In the genomic region with DNA sequence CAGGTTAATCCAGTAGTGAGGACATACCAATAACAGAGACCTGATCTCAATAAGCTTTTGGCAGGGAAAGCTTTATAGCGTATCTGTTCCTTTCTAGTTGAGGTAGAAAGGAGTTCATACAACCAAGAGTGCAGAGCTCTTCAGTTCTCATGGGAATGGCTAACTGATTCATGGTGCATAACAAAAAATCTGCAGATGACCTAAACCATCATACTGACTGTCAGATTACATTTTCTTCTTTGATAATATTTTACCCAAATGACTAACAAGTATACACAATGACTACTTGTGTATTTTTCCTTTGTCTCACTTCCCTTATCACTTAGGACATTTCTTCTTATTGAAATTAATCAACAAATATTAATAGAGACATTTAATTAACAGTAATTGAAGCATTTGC, we compare ENCODE assay signal across 1 cellular context.
A peak's percentile ranks its signal among the peaks of the same experiment; 100 is the strongest.
TF ChIP-seq lines count a peak whose summit lies in the region.

No MANE protein-coding gene starts in this region.

TF ChIP-seq in GM12878, 131 proteins besides CTCF, POLR2A, EP300 and RAD21 (continued from another document):
- TF ChIP-seq HSF1 (IDR thresholded peaks at IDR 0.05; ENCODE audit: low read depth, low read length) (no peak), ZBED1 (IDR thresholded peaks at IDR 0.05; ENCODE audit: borderline replicate concordance) (no peak), MYB (IDR thresholded peaks at IDR 0.05; ENCODE audit: borderline replicate concordance, low read depth, low read length) (no peak), NRF1 (conservative IDR thresholded peaks at IDR 0.05; ENCODE audit: low read depth, low read length) (no peak), NBN (IDR thresholded peaks at IDR 0.05) (no peak), IRF4 (IDR thresholded peaks at IDR 0.05; ENCODE audit: low read depth, low read length) (no peak), BCL11A (IDR thresholded peaks at IDR 0.05; ENCODE audit: low read depth, low read length) (0 out of 2 replicates have a peak, but pooled peaks have one; percentile 31), MEF2A (IDR thresholded peaks at IDR 0.05; ENCODE audit: insufficient read depth, low read depth, low read length) (no peak), WRNIP1 (IDR thresholded peaks at IDR 0.05; ENCODE audit: borderline replicate concordance, low read depth, low read length) (no peak), MTA3 (IDR thresholded peaks at IDR 0.05; ENCODE audit: borderline replicate concordance, low read length) (no peak), SUZ12 (IDR thresholded peaks at IDR 0.05; ENCODE audit: unreplicated experiment) (no peak), RCOR1 (conservative IDR thresholded peaks at IDR 0.05; ENCODE audit: low read depth, low read length) (no peak), SPI1 (IDR thresholded peaks at IDR 0.05; ENCODE audit: borderline replicate concordance, insufficient read depth, low read depth, low read length) (peak; percentile 40; the same call in 1 of the 2 replicates), STAT1 (conservative IDR thresholded peaks at IDR 0.05) (no peak), STAT3 (IDR thresholded peaks at IDR 0.05; ENCODE audit: low read depth, low read length) (no peak), REST (IDR thresholded peaks at IDR 0.05; ENCODE audit: low read depth, low read length) (no peak), CEBPB (IDR thresholded peaks at IDR 0.05; ENCODE audit: borderline replicate concordance in 1 of 2, low read depth in 2 of 2, low read length in 2 of 2) (no peak), SIX5 (IDR thresholded peaks at IDR 0.05; ENCODE audit: low read depth, low read length, severe bottlenecking) (no peak), TAF1 (IDR thresholded peaks at IDR 0.05; ENCODE audit: borderline replicate concordance, low read depth, low read length) (no peak), FOS (IDR thresholded peaks at IDR 0.05; ENCODE audit: borderline replicate concordance, extremely low read depth, insufficient read length) (no peak), HCFC1 (IDR thresholded peaks at IDR 0.05; ENCODE audit: low read length) (no peak), KDM1A (IDR thresholded peaks at IDR 0.05; ENCODE audit: borderline replicate concordance) (no peak), TBL1XR1 (IDR thresholded peaks at IDR 0.05; ENCODE audit: low read depth, low read length) (no peak), ASH2L (IDR thresholded peaks at IDR 0.05; ENCODE audit: borderline replicate concordance, low read depth) (no peak), SMAD5 (IDR thresholded peaks at IDR 0.05; ENCODE audit: low read depth) (no peak), E4F1 (IDR thresholded peaks at IDR 0.05; ENCODE audit: borderline replicate concordance, partially characterized antibody) (no peak), POU2F2 (IDR thresholded peaks at IDR 0.05; ENCODE audit: borderline replicate concordance, low read depth, low read length) (no peak), USF1 (IDR thresholded peaks at IDR 0.05; ENCODE audit: borderline replicate concordance, extremely low read length, insufficient read depth, low read depth, low read length) (no peak), MEF2B (IDR thresholded peaks at IDR 0.05; ENCODE audit: partially characterized antibody, poor library complexity, severe bottlenecking) (peak; percentile 58), TARDBP (IDR thresholded peaks at IDR 0.05; ENCODE audit: borderline replicate concordance) (no peak), CHD2 (IDR thresholded peaks at IDR 0.05; ENCODE audit: borderline replicate concordance, low read depth, low read length) (no peak), TCF3 (IDR thresholded peaks at IDR 0.05; ENCODE audit: borderline replicate concordance, insufficient read depth, low read depth, low read length) (no peak), NR2C2 (IDR thresholded peaks at IDR 0.05; ENCODE audit: borderline replicate concordance, control insufficient read depth, insufficient read length, low read depth) (no peak), SUPT20H (IDR thresholded peaks at IDR 0.05; ENCODE audit: borderline replicate concordance, control insufficient read depth, low read depth, low read length) (no peak), NFIC (IDR thresholded peaks at IDR 0.05; ENCODE audit: low read depth, low read length) (peak; percentile 69; the same call in 1 of the 2 replicates), LARP7 (IDR thresholded peaks at IDR 0.05) (no peak), YY1 (IDR thresholded peaks at IDR 0.05; ENCODE audit: low read depth, low read length) (no peak)
- TF ChIP-seq, protein P1, sequence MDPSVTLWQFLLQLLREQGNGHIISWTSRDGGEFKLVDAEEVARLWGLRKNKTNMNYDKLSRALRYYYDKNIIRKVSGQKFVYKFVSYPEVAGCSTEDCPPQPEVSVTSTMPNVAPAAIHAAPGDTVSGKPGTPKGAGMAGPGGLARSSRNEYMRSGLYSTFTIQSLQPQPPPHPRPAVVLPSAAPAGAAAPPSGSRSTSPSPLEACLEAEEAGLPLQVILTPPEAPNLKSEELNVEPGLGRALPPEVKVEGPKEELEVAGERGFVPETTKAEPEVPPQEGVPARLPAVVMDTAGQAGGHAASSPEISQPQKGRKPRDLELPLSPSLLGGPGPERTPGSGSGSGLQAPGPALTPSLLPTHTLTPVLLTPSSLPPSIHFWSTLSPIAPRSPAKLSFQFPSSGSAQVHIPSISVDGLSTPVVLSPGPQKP (IDR thresholded peaks at IDR 0.05; ENCODE audit: low read depth, low read length): no peak
- TF ChIP-seq, protein P2, sequence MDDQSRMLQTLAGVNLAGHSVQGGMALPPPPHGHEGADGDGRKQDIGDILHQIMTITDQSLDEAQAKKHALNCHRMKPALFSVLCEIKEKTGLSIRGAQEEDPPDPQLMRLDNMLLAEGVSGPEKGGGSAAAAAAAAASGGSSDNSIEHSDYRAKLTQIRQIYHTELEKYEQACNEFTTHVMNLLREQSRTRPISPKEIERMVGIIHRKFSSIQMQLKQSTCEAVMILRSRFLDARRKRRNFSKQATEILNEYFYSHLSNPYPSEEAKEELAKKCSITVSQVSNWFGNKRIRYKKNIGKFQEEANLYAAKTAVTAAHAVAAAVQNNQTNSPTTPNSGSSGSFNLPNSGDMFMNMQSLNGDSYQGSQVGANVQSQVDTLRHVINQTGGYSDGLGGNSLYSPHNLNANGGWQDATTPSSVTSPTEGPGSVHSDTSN (IDR thresholded peaks at IDR 0.05; ENCODE audit: insufficient replicate concordance, low read depth, low read length): no peak
- TF ChIP-seq, protein P3, sequence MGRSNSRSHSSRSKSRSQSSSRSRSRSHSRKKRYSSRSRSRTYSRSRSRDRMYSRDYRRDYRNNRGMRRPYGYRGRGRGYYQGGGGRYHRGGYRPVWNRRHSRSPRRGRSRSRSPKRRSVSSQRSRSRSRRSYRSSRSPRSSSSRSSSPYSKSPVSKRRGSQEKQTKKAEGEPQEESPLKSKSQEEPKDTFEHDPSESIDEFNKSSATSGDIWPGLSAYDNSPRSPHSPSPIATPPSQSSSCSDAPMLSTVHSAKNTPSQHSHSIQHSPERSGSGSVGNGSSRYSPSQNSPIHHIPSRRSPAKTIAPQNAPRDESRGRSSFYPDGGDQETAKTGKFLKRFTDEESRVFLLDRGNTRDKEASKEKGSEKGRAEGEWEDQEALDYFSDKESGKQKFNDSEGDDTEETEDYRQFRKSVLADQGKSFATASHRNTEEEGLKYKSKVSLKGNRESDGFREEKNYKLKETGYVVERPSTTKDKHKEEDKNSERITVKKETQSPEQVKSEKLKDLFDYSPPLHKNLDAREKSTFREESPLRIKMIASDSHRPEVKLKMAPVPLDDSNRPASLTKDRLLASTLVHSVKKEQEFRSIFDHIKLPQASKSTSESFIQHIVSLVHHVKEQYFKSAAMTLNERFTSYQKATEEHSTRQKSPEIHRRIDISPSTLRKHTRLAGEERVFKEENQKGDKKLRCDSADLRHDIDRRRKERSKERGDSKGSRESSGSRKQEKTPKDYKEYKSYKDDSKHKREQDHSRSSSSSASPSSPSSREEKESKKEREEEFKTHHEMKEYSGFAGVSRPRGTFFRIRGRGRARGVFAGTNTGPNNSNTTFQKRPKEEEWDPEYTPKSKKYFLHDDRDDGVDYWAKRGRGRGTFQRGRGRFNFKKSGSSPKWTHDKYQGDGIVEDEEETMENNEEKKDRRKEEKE (IDR thresholded peaks at IDR 0.05): no peak
